ENCODE assay signal across 27 cellular contexts in genomic region chr2:181005809-181006208, GRCh38.
"Had no signal": no experiment of that assay in that cellular context is flagged by ENCODE, and none has a peak within 500 bp of the region (broad histone marks: within the 10 kb centered on the region; RNA-seq: fewer than 3 reads in every experiment).

No MANE protein-coding gene starts in this region.

- DNase-seq: activated CD4-positive, alpha-beta T cell treated with anti-CD3 and anti-CD28 coated beads for 36 hours; activated CD4-positive, CD25-positive, alpha-beta regulatory T cell; activated naive CD4-positive, alpha-beta T cell; activated T-cell treated with anti-CD3 and anti-CD28 coated beads for 4 hours; activated T-cell treated with anti-CD3 and anti-CD28 coated beads, Interleukin-2, amount 50 U/mL, for 72 hours; anterior cingulate cortex; body of pancreas; dermis blood vessel endothelial cell; effector CD4-positive, alpha-beta T cell; islet precursor cell; left cardiac atrium; left ventricle myocardium superior; midbrain; naive thymus-derived CD8-positive, alpha-beta T cell; right lobe of liver; stimulated activated CD4-positive, alpha-beta T cell treated with anti-CD3 and anti-CD28 coated beads, Interleukin-12 subunit alpha, Interleukin-12 subunit beta, amount 100 ng/mL, for 4 hours; stimulated activated CD4-positive, alpha-beta T cell treated with anti-CD3 and anti-CD28 coated beads, Interleukin-4, amount 100 ng/mL, for 24 hours; T-helper 1 cell; trophoblast cell had no signal

- ATAC-seq: activated CD4-positive, alpha-beta T cell treated with anti-CD3 and anti-CD28 coated beads for 36 hours; activated T-cell treated with anti-CD3 and anti-CD28 coated beads, Interleukin-2, amount 50 U/mL, for 72 hours; body of pancreas; gastroesophageal sphincter; left cardiac atrium; left ventricle myocardium superior; naive thymus-derived CD8-positive, alpha-beta T cell; stimulated activated effector memory CD8-positive, alpha-beta T cell treated with anti-CD3 and anti-CD28 coated beads, Interleukin-12 subunit alpha, Interleukin-12 subunit beta, amount 100 ng/mL, for 72 hours had no signal

- H3K4me3 ChIP-seq: body of pancreas, esophagus muscularis mucosa, gastroesophageal sphincter, hepatocyte, right lobe of liver, thoracic aorta had no signal

- H3K9me3 Mint-ChIP-seq: activated T-cell treated with anti-CD3 and anti-CD28 coated beads, Interleukin-2, amount 50 U/mL, for 72 hours; naive thymus-derived CD8-positive, alpha-beta T cell; stimulated activated effector memory CD8-positive, alpha-beta T cell treated with anti-CD3 and anti-CD28 coated beads, Interleukin-12 subunit alpha, Interleukin-12 subunit beta, amount 100 ng/mL, for 72 hours; stimulated activated naive CD8-positive, alpha-beta T cell treated with anti-CD3 and anti-CD28 coated beads, Interleukin-15, Interleukin-2, amounts not matched to agents 100 ng/mL and 50 ng/mL, for 24 hours; T-helper 2 cell treated with Interferon-gamma antibody and Interleukin-4, amounts not matched to agents 5 μg/mL and 100 μg/mL, for 36 hours had no signal

- H3K27me3 ChIP-seq: body of pancreas, esophagus muscularis mucosa, gastroesophageal sphincter, hepatocyte, right lobe of liver had no signal

- H3K36me3 Mint-ChIP-seq: stimulated activated effector memory CD8-positive, alpha-beta T cell treated with anti-CD3 and anti-CD28 coated beads, Interleukin-12 subunit alpha, Interleukin-12 subunit beta, amount 100 ng/mL, for 72 hours had no signal

- H3K9me3 ChIP-seq: body of pancreas, esophagus muscularis mucosa, gastroesophageal sphincter, right lobe of liver, thoracic aorta had no signal

- H3K27ac Mint-ChIP-seq: activated CD4-positive, alpha-beta T cell treated with anti-CD3 and anti-CD28 coated beads for 36 hours; activated naive CD8-positive, alpha-beta T cell; activated T-cell treated with anti-CD3 and anti-CD28 coated beads, Interleukin-2, amount 50 U/mL, for 72 hours; naive thymus-derived CD8-positive, alpha-beta T cell; stimulated activated effector memory CD8-positive, alpha-beta T cell treated with anti-CD3 and anti-CD28 coated beads, Interleukin-12 subunit alpha, Interleukin-12 subunit beta, amount 100 ng/mL, for 72 hours; stimulated activated naive CD8-positive, alpha-beta T cell treated with anti-CD3 and anti-CD28 coated beads, Interleukin-15, Interleukin-2, amounts not matched to agents 100 ng/mL and 50 ng/mL, for 24 hours; T-helper 2 cell treated with Interferon-gamma antibody and Interleukin-4, amounts not matched to agents 5 μg/mL and 100 μg/mL, for 36 hours had no signal

- H3K36me3 ChIP-seq: esophagus muscularis mucosa, gastroesophageal sphincter, right lobe of liver, thoracic aorta had no signal

- H3K4me3 Mint-ChIP-seq: activated CD4-positive, alpha-beta T cell treated with anti-CD3 and anti-CD28 coated beads for 36 hours; activated naive CD8-positive, alpha-beta T cell; activated T-cell treated with anti-CD3 and anti-CD28 coated beads, Interleukin-2, amount 50 U/mL, for 72 hours; naive thymus-derived CD8-positive, alpha-beta T cell; stimulated activated effector memory CD8-positive, alpha-beta T cell treated with anti-CD3 and anti-CD28 coated beads, Interleukin-12 subunit alpha, Interleukin-12 subunit beta, amount 100 ng/mL, for 72 hours; stimulated activated naive CD8-positive, alpha-beta T cell treated with anti-CD3 and anti-CD28 coated beads, Interleukin-15, Interleukin-2, amounts not matched to agents 100 ng/mL and 50 ng/mL, for 24 hours; T-helper 2 cell treated with Interferon-gamma antibody and Interleukin-4, amounts not matched to agents 5 μg/mL and 100 μg/mL, for 36 hours had no signal

- H3K27me3 Mint-ChIP-seq: activated CD4-positive, alpha-beta T cell treated with anti-CD3 and anti-CD28 coated beads for 36 hours; activated naive CD8-positive, alpha-beta T cell; naive thymus-derived CD8-positive, alpha-beta T cell; stimulated activated naive CD8-positive, alpha-beta T cell treated with anti-CD3 and anti-CD28 coated beads, Interleukin-15, Interleukin-2, amounts not matched to agents 100 ng/mL and 50 ng/mL, for 24 hours had no signal
